In the genomic region with DNA sequence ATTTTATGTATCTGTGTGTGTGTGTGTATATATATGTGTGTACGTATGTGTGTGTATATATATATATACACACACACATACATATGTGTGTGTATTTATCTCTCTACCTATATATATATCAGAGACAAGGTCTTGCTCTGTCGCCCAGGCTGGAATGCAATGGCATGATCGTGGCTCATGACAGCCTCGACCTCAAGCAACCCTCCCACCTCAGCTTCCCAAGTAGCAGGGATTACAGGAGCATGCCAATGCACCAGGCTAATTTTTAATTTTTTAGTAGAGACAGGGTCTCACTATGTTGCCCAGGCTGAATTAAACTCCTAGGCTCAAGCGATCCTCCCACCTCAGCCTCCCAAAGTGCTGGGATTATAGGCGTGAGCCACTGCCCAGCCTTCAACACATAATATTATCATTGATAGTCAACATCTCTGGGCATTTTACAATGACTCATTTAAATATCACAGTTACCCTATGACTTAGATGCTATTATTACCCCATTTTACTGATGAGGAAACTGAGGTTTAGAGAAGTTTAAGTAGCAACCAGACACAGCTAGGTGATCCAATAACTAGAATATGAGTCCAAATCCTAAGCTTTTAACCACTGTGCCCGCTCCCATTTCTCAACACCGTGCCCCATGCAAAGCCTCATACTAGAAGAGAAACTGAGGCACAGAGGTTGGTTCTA, we compare ENCODE assay signal across 2 cellular contexts.
TF ChIP-seq lines count a peak whose summit lies in the region.

No MANE protein-coding gene starts in this region.

TF ChIP-seq in SK-N-SH, 30 proteins besides CTCF, POLR2A, EP300 and RAD21 (continued from another document):
- TF ChIP-seq TEAD4 (IDR thresholded peaks at IDR 0.05; ENCODE audit: borderline replicate concordance, insufficient read depth) (no peak), FOXM1 (IDR thresholded peaks at IDR 0.05; ENCODE audit: low read depth) (no peak), JUND (IDR thresholded peaks at IDR 0.05) (no peak), GATA2 (CRISPR knock-in tag; IDR thresholded peaks at IDR 0.05) (no peak), FOXJ3 (CRISPR knock-in tag; IDR thresholded peaks at IDR 0.05) (no peak)
- TF ChIP-seq, protein P1, sequence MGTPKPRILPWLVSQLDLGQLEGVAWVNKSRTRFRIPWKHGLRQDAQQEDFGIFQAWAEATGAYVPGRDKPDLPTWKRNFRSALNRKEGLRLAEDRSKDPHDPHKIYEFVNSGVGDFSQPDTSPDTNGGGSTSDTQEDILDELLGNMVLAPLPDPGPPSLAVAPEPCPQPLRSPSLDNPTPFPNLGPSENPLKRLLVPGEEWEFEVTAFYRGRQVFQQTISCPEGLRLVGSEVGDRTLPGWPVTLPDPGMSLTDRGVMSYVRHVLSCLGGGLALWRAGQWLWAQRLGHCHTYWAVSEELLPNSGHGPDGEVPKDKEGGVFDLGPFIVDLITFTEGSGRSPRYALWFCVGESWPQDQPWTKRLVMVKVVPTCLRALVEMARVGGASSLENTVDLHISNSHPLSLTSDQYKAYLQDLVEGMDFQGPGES (IDR thresholded peaks at IDR 0.05; ENCODE audit: low read depth, low read length), result no peak
- TF ChIP-seq, protein P2, sequence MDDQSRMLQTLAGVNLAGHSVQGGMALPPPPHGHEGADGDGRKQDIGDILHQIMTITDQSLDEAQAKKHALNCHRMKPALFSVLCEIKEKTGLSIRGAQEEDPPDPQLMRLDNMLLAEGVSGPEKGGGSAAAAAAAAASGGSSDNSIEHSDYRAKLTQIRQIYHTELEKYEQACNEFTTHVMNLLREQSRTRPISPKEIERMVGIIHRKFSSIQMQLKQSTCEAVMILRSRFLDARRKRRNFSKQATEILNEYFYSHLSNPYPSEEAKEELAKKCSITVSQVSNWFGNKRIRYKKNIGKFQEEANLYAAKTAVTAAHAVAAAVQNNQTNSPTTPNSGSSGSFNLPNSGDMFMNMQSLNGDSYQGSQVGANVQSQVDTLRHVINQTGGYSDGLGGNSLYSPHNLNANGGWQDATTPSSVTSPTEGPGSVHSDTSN (IDR thresholded peaks at IDR 0.05), result no peak

TF ChIP-seq in SK-N-SH treated with all-trans-retinoic acid at 6 μM for 48 hours, 23 proteins besides CTCF, POLR2A, EP300 and RAD21 (continued from another document):
- TF ChIP-seq PPARA (CRISPR knock-in tag; IDR thresholded peaks at IDR 0.05; ENCODE audit: borderline replicate concordance), result no peak
- TF ChIP-seq, protein P3, sequence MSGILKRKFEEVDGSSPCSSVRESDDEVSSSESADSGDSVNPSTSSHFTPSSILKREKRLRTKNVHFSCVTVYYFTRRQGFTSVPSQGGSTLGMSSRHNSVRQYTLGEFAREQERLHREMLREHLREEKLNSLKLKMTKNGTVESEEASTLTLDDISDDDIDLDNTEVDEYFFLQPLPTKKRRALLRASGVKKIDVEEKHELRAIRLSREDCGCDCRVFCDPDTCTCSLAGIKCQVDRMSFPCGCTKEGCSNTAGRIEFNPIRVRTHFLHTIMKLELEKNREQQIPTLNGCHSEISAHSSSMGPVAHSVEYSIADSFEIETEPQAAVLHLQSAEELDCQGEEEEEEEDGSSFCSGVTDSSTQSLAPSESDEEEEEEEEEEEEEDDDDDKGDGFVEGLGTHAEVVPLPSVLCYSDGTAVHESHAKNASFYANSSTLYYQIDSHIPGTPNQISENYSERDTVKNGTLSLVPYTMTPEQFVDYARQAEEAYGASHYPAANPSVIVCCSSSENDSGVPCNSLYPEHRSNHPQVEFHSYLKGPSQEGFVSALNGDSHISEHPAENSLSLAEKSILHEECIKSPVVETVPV (CRISPR knock-in tag; IDR thresholded peaks at IDR 0.05), result no peak
- no peak for TF ChIP-seq ESRRG (CRISPR knock-in tag; IDR thresholded peaks at IDR 0.05)
- TF ChIP-seq TSHZ2 (CRISPR knock-in tag; IDR thresholded peaks at IDR 0.05), result no peak
- no peak for TF ChIP-seq ZNF70 (CRISPR knock-in tag; IDR thresholded peaks at IDR 0.05)
- TF ChIP-seq PATZ1 (CRISPR knock-in tag; IDR thresholded peaks at IDR 0.05; ENCODE audit: borderline replicate concordance), result no peak
- no peak for TF ChIP-seq GLIS3 (CRISPR knock-in tag; IDR thresholded peaks at IDR 0.05)
- no peak for TF ChIP-seq OSR1 (CRISPR knock-in tag; IDR thresholded peaks at IDR 0.05)
- TF ChIP-seq POU6F1 (CRISPR knock-in tag; IDR thresholded peaks at IDR 0.05; ENCODE audit: borderline replicate concordance, low read depth), result no peak
- TF ChIP-seq ARNTL (CRISPR knock-in tag; IDR thresholded peaks at IDR 0.05; ENCODE audit: borderline replicate concordance, low read depth), result no peak
- TF ChIP-seq TCF4 (CRISPR knock-in tag; IDR thresholded peaks at IDR 0.05; ENCODE audit: borderline replicate concordance), result no peak
- no peak for TF ChIP-seq CSDC2 (CRISPR knock-in tag; IDR thresholded peaks at IDR 0.05)
- no peak for TF ChIP-seq ZFP3 (CRISPR knock-in tag; IDR thresholded peaks at IDR 0.05)
- no peak for TF ChIP-seq ZNF565 (CRISPR knock-in tag; conservative IDR thresholded peaks at IDR 0.05; ENCODE audit: low read depth)
- TF ChIP-seq SNAI2 (CRISPR knock-in tag; IDR thresholded peaks at IDR 0.05), result no peak
- no peak for TF ChIP-seq TOX (CRISPR knock-in tag; IDR thresholded peaks at IDR 0.05; ENCODE audit: borderline replicate concordance)
